In the genomic region with DNA sequence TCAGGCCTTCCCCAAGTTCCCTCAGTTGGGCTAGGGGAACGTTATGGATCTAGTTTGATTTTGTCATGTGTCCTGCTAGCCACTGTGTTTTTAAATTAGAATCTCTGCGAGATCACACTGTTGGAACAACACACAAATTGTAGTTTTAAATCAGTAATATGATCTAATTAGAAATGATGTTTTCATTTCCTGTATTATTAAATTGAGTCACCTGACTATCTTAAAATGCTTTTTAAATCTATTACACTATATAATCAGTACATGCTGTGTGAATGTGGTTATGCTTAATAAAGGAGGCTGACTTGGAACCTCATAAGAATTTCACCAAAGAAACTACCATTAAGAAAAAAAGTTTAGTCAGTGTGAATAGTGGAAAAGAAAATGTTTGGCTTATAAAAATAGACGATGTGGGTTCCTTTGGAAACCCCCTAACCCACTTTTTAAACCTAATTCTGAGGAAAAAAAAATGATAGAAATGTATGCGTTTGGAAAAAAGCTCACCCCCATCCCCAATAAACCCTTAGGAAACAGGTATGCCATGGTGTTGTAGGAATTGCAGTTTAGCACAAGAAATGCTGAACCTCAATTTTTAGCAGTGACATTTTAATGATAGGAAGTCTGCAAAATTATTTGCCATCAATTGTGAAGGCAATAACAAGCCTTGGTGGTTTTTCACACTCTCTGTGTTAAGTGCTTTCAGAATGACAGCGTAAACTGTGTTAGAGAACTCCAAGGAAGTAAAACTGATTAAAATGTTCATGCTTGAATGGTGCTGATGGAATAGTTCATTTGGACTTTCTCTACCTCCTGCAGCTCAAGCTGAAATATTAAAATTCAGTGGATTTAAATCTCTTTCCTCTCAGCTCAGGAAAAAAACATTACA, we compare ENCODE assay signal across 11 cellular contexts. TPM values are rescaled to one million over a fixed set of nuclear protein-coding genes. Genes with fewer than 3 reads are reported as not detected.
A peak's percentile ranks its signal among the peaks of the same experiment; 100 is the strongest.
DNase-seq lines count a peak whose midpoint lies in the region; ATAC-seq and TF ChIP-seq lines count a peak whose summit lies in the region.
"Had no signal": no experiment of that assay in that cellular context is flagged by ENCODE, and none has a peak within 500 bp of the region (broad histone marks: within the 10 kb centered on the region; RNA-seq: fewer than 3 reads in every experiment).

No MANE protein-coding gene starts in this region.

- H3K4me2 ChIP-seq in hepatocyte: no peak overlapping the region

- DNase-seq in naive thymus-derived CD4-positive, alpha-beta T cell: no peak
- DNase-seq in NCI-H345 (lab: John Stamatoyannopoulos, UW): no peak
- DNase-seq in NCI-H1092 (lab: John Stamatoyannopoulos, UW): no peak
- no peak for DNase-seq in hepatocyte (ENCODE audit: low spot score)
- DNase-seq in NCI-H1694 treated with DMSO at 0.1 percent for 48 hours (lab: John Stamatoyannopoulos, UW): no peak
- DNase-seq: activated CD4-positive, alpha-beta T cell treated with anti-CD3 and anti-CD28 coated beads for 48 hours; nephron progenitor cell; testis had no signal

- no peaks in the 10 kb centered on the region for H3K36me3 ChIP-seq in naive thymus-derived CD4-positive, alpha-beta T cell (ENCODE audit: control insufficient read depth in 2 of 3, insufficient read depth in 3 of 3, low read length in 3 of 3)
- H3K36me3 ChIP-seq in hepatocyte (replicated peaks; ENCODE audit: insufficient read depth, low read depth): no peaks in the 10 kb centered on the region

- H3K9me2 ChIP-seq in hepatocyte (replicated peaks; ENCODE audit: insufficient read depth): no peaks in the 10 kb centered on the region

- TF ChIP-seq CTCF in hepatocyte (IDR thresholded peaks at IDR 0.05; ENCODE audit: poor library complexity): no peak

- H3K4me3 ChIP-seq in naive thymus-derived CD4-positive, alpha-beta T cell (ENCODE audit: low read length): peak overlapping the region; percentile 3
- no peak overlapping the region for H3K4me3 ChIP-seq in hepatocyte
- H3K4me3 ChIP-seq: testis had no signal

- H2AFZ ChIP-seq in hepatocyte: no peak overlapping the region

- peaks cover 0 to 39% of the 10 kb centered on the region in 2 donors for H3K4me1 ChIP-seq in naive thymus-derived CD4-positive, alpha-beta T cell (ENCODE audit: control insufficient read depth in 2 of 2, insufficient read depth in 2 of 2, low read length in 2 of 2)
- H3K4me1 ChIP-seq in hepatocyte (ENCODE audit: insufficient read depth): no peaks in the 10 kb centered on the region

- H3K9me3 Mint-ChIP-seq in naive thymus-derived CD4-positive, alpha-beta T cell: no peaks in the 10 kb centered on the region
- H3K9me3 Mint-ChIP-seq: nephron progenitor cell had no signal

- intact Hi-C loops in naive thymus-derived CD4-positive, alpha-beta T cell (cut with micrococcal nuclease): loop anchor here in 1 of 2 donors (5.0 kb wide), 1 partner anchor 42 kb away; no protein-coding TSS in a partner anchor

- WGBS in hepatocyte (ENCODE audit: low lambda C conversion rate, missing lambda C conversion rate): 91% methylated on average over 5 of the region's 5 CpGs

- POLR2A ChIA-PET in naive thymus-derived CD4-positive, alpha-beta T cell (lab: Charles Lee): no interaction called here

- peak; percentile 92 for ATAC-seq in GM18867 (IDR thresholded peaks at IDR 0.05; ENCODE audit: unreplicated experiment)
- peak; percentile 73 for ATAC-seq in GM21526 (IDR thresholded peaks at IDR 0.05; ENCODE audit: low FRiP score, unreplicated experiment)
- peak; percentile 90 for ATAC-seq in HG03175 (IDR thresholded peaks at IDR 0.05; ENCODE audit: unreplicated experiment)
- peak; percentile 41 for ATAC-seq in naive thymus-derived CD4-positive, alpha-beta T cell

- CTCF ChIA-PET in naive thymus-derived CD4-positive, alpha-beta T cell (lab: Charles Lee): interaction anchor here (0.8 kb wide), 1 partner anchor 12 kb away, joined by 3 read pairs; no protein-coding TSS in a partner anchor

- peaks cover 8 to 52% (median 27%) of the 10 kb centered on the region in 5 donors for H3K36me3 Mint-ChIP-seq in naive thymus-derived CD4-positive, alpha-beta T cell

- no peaks in the 10 kb centered on the region for H3K9me3 ChIP-seq in naive thymus-derived CD4-positive, alpha-beta T cell (ENCODE audit: control insufficient read depth in 2 of 3, low read length in 3 of 3)
- H3K9me3 ChIP-seq in hepatocyte (ENCODE audit: low read depth): no peaks in the 10 kb centered on the region
- H3K9me3 ChIP-seq: testis had no signal

- H3K27ac ChIP-seq in naive thymus-derived CD4-positive, alpha-beta T cell (ENCODE audit: low read depth, low read length): no peak overlapping the region
- H3K27ac ChIP-seq in hepatocyte: no peak overlapping the region

- peaks cover 26 to 77% (median 61%) of the 10 kb centered on the region in 7 donors for H3K4me1 Mint-ChIP-seq in naive thymus-derived CD4-positive, alpha-beta T cell

- no peak overlapping the region for H3K27ac Mint-ChIP-seq in naive thymus-derived CD4-positive, alpha-beta T cell

- no peaks in the 10 kb centered on the region for H4K20me1 ChIP-seq in hepatocyte (ENCODE audit: insufficient read depth, poor library complexity, severe bottlenecking)

- no peak overlapping the region for H3K4me3 Mint-ChIP-seq in naive thymus-derived CD4-positive, alpha-beta T cell
- H3K4me3 Mint-ChIP-seq: nephron progenitor cell had no signal

- peaks cover 21% of the 10 kb centered on the region for H3K79me2 ChIP-seq in hepatocyte

- H3K27me3 ChIP-seq in naive thymus-derived CD4-positive, alpha-beta T cell (ENCODE audit: control insufficient read depth in 2 of 2, insufficient read depth in 2 of 2, low read length in 2 of 2): no peaks in the 10 kb centered on the region
- no peaks in the 10 kb centered on the region for H3K27me3 ChIP-seq in hepatocyte
- H3K27me3 ChIP-seq: testis had no signal

- H3K27me3 Mint-ChIP-seq in naive thymus-derived CD4-positive, alpha-beta T cell: no peaks in the 10 kb centered on the region

RNA-seq across cellular contexts. Expression of a gene that starts 59.0 kb away (rescaled TPM):
- 100 to 1,000 TPM in 4 of 5 experiments, 10 to 100 TPM in 1; 21.0 to 196 (median 106) TPM for total RNA-seq in naive thymus-derived CD4-positive, alpha-beta T cell
- polyA plus RNA-seq in naive thymus-derived CD4-positive, alpha-beta T cell: 10 to 100 TPM; 28.1 to 29.7 TPM
- 35.4 and 38.4 TPM in 2 replicates for total RNA-seq in hepatocyte
- polyA plus RNA-seq in hepatocyte: 29.6 and 38.3 TPM in 2 replicates

Comparison
In these comparisons a context has a peak if more than half of its experiments do, and no peak if none do; other contexts are left out.
1. ATAC-seq: peak in every context shown above with its lines; median percentile 92 in GM18867; 90 in HG03175; 73 in GM21526; 41 in naive thymus-derived CD4-positive, alpha-beta T cell.